Comparison of ENCODE assay signal across 17 cellular contexts in genomic region chr18:36658611-36659010, GRCh38.
DNase-seq lines count a peak whose midpoint lies in the region; ATAC-seq and TF ChIP-seq lines count a peak whose summit lies in the region.
"Had no signal": no experiment of that assay in that cellular context is flagged by ENCODE, and none has a peak within 500 bp of the region (broad histone marks: within the 10 kb centered on the region; RNA-seq: fewer than 3 reads in every experiment).

No MANE protein-coding gene starts in this region.

- H3K9me3 Mint-ChIP-seq in activated CD4-positive, alpha-beta memory T cell treated with anti-CD3 and anti-CD28 coated beads for 36 hours: no peaks in the 10 kb centered on the region
- H3K9me3 Mint-ChIP-seq: CD4-positive, alpha-beta T cell; GM23338 had no signal

- DNase-seq in EL (peak; percentile 35), M059J (ENCODE audit: low read depth) (peak; percentile 52), epithelial cell of esophagus (ENCODE audit: low read depth) (peak; percentile 50), psoas muscle (no peak), NK-92 (lab: John Stamatoyannopoulos, UW; ENCODE audit: unreplicated experiment) (no peak)
- DNase-seq in activated CD4-positive, alpha-beta memory T cell treated with anti-CD3 and anti-CD28 coated beads for 36 hours: no peak
- no peak for DNase-seq in activated CD8-positive, alpha-beta memory T cell treated with anti-CD3 and anti-CD28 coated beads, Interleukin-2, amount 50 U/mL, for 48 hours
- DNase-seq in activated T-cell treated with anti-CD3 and anti-CD28 coated beads, Interleukin-2, amount 50 U/mL, for 48 hours: no peak
- DNase-seq: AML-193; CD4-positive, alpha-beta T cell; DMS79 treated with DMSO at 0.1 percent for 48 hours; GDM1; HCEC 1CT had no signal

- H3K36me3 ChIP-seq in psoas muscle (ENCODE audit: insufficient read depth in 1 of 2, low read depth in 1 of 2): peaks cover 0 to 4% of the 10 kb centered on the region in 2 donors

- H3K4me3 ChIP-seq in epithelial cell of esophagus (ENCODE audit: low read length) (no peak overlapping the region), psoas muscle (no peak overlapping the region)
- H3K4me3 ChIP-seq: A549, GM23338 had no signal

- H3K4me1 Mint-ChIP-seq in activated CD4-positive, alpha-beta memory T cell treated with anti-CD3 and anti-CD28 coated beads for 36 hours (ENCODE audit: low read depth): no peaks in the 10 kb centered on the region
- H3K4me1 Mint-ChIP-seq: GM23338 had no signal

- peak overlapping the region; percentile 77 for H3K27ac ChIP-seq in psoas muscle
- H3K27ac ChIP-seq: A549, C4-2B, HL-60 had no signal

- no peaks in the 10 kb centered on the region for H3K27me3 ChIP-seq in psoas muscle (ENCODE audit: insufficient read depth in 3 of 3, low read length in 2 of 3)

- H3K36me3 Mint-ChIP-seq in activated CD4-positive, alpha-beta memory T cell treated with anti-CD3 and anti-CD28 coated beads for 36 hours: no peaks in the 10 kb centered on the region

- H3K4me1 ChIP-seq in psoas muscle: peaks cover 10% of the 10 kb centered on the region
- H3K4me1 ChIP-seq: A549 had no signal

- intact Hi-C loops in psoas muscle (cut with DNase I): no loop called here
- intact Hi-C loops in activated CD4-positive, alpha-beta memory T cell treated with anti-CD3 and anti-CD28 coated beads for 36 hours (cut with micrococcal nuclease): no loop called here

- CTCF ChIA-PET in activated CD4-positive, alpha-beta memory T cell treated with anti-CD3 and anti-CD28 coated beads for 36 hours (lab: Charles Lee): interaction anchor here (1.3 kb wide), 1 partner anchor 30 kb away, joined by 3 read pairs; no protein-coding TSS in a partner anchor

- 48 to 76% (median 63%) methylated on average over 1 of the region's 1 CpG for WGBS in psoas muscle, 3 donors

- peaks cover 9% of the 10 kb centered on the region for H3K27me3 Mint-ChIP-seq in activated CD4-positive, alpha-beta memory T cell treated with anti-CD3 and anti-CD28 coated beads for 36 hours

- H3K27ac Mint-ChIP-seq in activated CD4-positive, alpha-beta memory T cell treated with anti-CD3 and anti-CD28 coated beads for 36 hours: no peak overlapping the region
- H3K27ac Mint-ChIP-seq: CD4-positive, alpha-beta T cell; GM23338 had no signal

- ATAC-seq in psoas muscle: peak in 1 of 4 donors; percentile 54
- ATAC-seq: A549, GM23338 had no signal

- POLR2A ChIA-PET in activated CD4-positive, alpha-beta memory T cell treated with anti-CD3 and anti-CD28 coated beads for 36 hours (lab: Charles Lee): no interaction called here

- no peaks in the 10 kb centered on the region for H3K9me3 ChIP-seq in psoas muscle
- H3K9me3 ChIP-seq: A549 had no signal

- H3K4me3 Mint-ChIP-seq in activated CD4-positive, alpha-beta memory T cell treated with anti-CD3 and anti-CD28 coated beads for 36 hours: no peak overlapping the region
- H3K4me3 Mint-ChIP-seq: CD4-positive, alpha-beta T cell; GM23338 had no signal

- no peak for TF ChIP-seq CTCF in epithelial cell of esophagus (IDR thresholded peaks at IDR 0.05; ENCODE audit: insufficient read depth, low read depth, low read length, missing control alignments)
- no peak for TF ChIP-seq CTCF in psoas muscle (IDR thresholded peaks at IDR 0.05)

Comparison
In these comparisons a context has a peak if more than half of its experiments do, and no peak if none do; other contexts are left out.
1. DNase-seq: peak in EL (single experiment), M059J (single experiment) and epithelial cell of esophagus (single experiment); none in psoas muscle (0 of 2), activated CD4-positive, alpha-beta memory T cell treated with anti-CD3 and anti-CD28 coated beads for 36 hours (single experiment), activated CD8-positive, alpha-beta memory T cell treated with anti-CD3 and anti-CD28 coated beads, Interleukin-2, amount 50 U/mL, for 48 hours (single experiment), activated T-cell treated with anti-CD3 and anti-CD28 coated beads, Interleukin-2, amount 50 U/mL, for 48 hours (0 of 2) and NK-92 (single experiment).